ENCODE assay signal across 10 cellular contexts in genomic region chr15:77495806-77496589, GRCh38.
DNase-seq lines count a peak whose midpoint lies in the region; ATAC-seq, FAIRE-seq and TF ChIP-seq lines count a peak whose summit lies in the region.
"Had no signal": no experiment of that assay in that cellular context is flagged by ENCODE, and none has a peak within 500 bp of the region (broad histone marks: within the 10 kb centered on the region; RNA-seq: fewer than 3 reads in every experiment).

No MANE protein-coding gene starts in this region.

- H3K4me3 ChIP-seq in endothelial cell of umbilical vein (replicated peaks in 1 of 3; ENCODE audit: insufficient read depth in 1 of 3, low read depth in 1 of 3, low read length in 3 of 3) (no peak overlapping the region), muscle layer of colon (ENCODE audit: low read depth in 1 of 2, low read length in 2 of 2) (peak overlapping the region in 1 of 2 donors; percentile 22), transverse colon (no peak overlapping the region)

- no peaks in the 10 kb centered on the region for H3K27me3 ChIP-seq in endothelial cell of umbilical vein (ENCODE audit: control insufficient read depth in 2 of 2, insufficient read depth in 2 of 2, low read length in 2 of 2)
- no peaks in the 10 kb centered on the region for H3K27me3 ChIP-seq in muscle layer of colon (ENCODE audit: control insufficient read depth in 1 of 2, insufficient read depth in 2 of 2, low read length in 2 of 2)
- H3K27me3 ChIP-seq in transverse colon: no peaks in the 10 kb centered on the region

- no peak overlapping the region for H2AFZ ChIP-seq in endothelial cell of umbilical vein (ENCODE audit: low read depth, low read length)

- peak overlapping the region; percentile 49 for H3K4me2 ChIP-seq in endothelial cell of umbilical vein (ENCODE audit: insufficient read depth, low read length)

- intact Hi-C loops in endothelial cell of umbilical vein (cut with micrococcal nuclease) (loop anchor here (1.0 to 5.0 kb wide), 10 partner anchors 9 to 523 kb away; partner anchors contain the start of genes HMG20A and PEAK1), transverse colon (cut with DNase I; ENCODE audit: low total_unique reads) (loop anchor here (2.0 kb wide), 1 partner anchor 77 kb away; no protein-coding TSS in a partner anchor)

- POLR2A ChIA-PET in RWPE1 (lab: Yijun Ruan, JAX; ENCODE audit: low non-redundant PET) (interaction anchor here (0.9 kb wide), 1 partner anchor 47 kb away, joined by 3 read pairs; no protein-coding TSS in a partner anchor), endothelial cell of umbilical vein (lab: Charles Lee) (interaction anchor here (1.0 to 1.2 kb wide), 2 partner anchors 13 to 48 kb away, joined by 3 read pairs; no protein-coding TSS in a partner anchor)

- no peaks in the 10 kb centered on the region for H3K36me3 ChIP-seq in endothelial cell of umbilical vein (ENCODE audit: control insufficient read depth in 2 of 2, extremely low read depth in 1 of 2, insufficient read depth in 2 of 2, low read length in 2 of 2)
- no peaks in the 10 kb centered on the region for H3K36me3 ChIP-seq in muscle layer of colon (ENCODE audit: insufficient read depth, low read length)
- no peaks in the 10 kb centered on the region for H3K36me3 ChIP-seq in transverse colon

- H3K27ac ChIP-seq in RWPE1 (peak overlapping the region; percentile 97), endothelial cell of umbilical vein (ENCODE audit: insufficient read depth, low read depth, low read length) (peak overlapping the region; percentile 94), muscle layer of colon (ENCODE audit: low read depth, low read length) (peak overlapping the region; percentile 24), transverse colon (peak overlapping the region; percentile 20 to 83 (median 72))
- H3K27ac ChIP-seq: HL-60 had no signal

- in situ Hi-C loops in transverse colon (cut with MboI; ENCODE audit: low pct_ligation_motif_present in 1 of 4, low pct_unique_long_range_greater_than_20kb in 1 of 4, low sequenced_read_pairs in 3 of 4): loop anchor here in 3 of 4 donors (5.0 to 25.0 kb wide), 3 partner anchors 371 to 384 kb away; no protein-coding TSS in a partner anchor

- CTCF ChIA-PET in RWPE1 (lab: Yijun Ruan, JAX): interaction anchor here (0.7 to 2.0 kb wide), 9 partner anchors 8 to 377 kb away, joined by 3 to 14 read pairs (median 4); no protein-coding TSS in a partner anchor
- CTCF ChIA-PET in endothelial cell of umbilical vein (lab: Charles Lee): interaction anchor here (1.0 to 6.7 kb wide), 26 partner anchors 11 to 522 kb away, joined by 3 to 96 read pairs (median 6); partner anchors contain the start of genes HMG20A and PEAK1

- no peak for DNase-seq in RWPE1 (ENCODE audit: low spot score)
- DNase-seq in endothelial cell of umbilical vein (ENCODE audit: low read depth, low spot score): peak; percentile 82
- no peak for DNase-seq in transverse colon
- no peak for DNase-seq in T-helper 2 cell
- no peak for DNase-seq in NCI-H526 (lab: John Stamatoyannopoulos, UW)
- DNase-seq: NCI-H187 treated with DMSO at 0.1 percent for 48 hours had no signal

- TSS peak; percentile 93 for BruUV-seq in endothelial cell of umbilical vein (replicated peaks; lab: Mats Ljungman, UMichigan)

- peak overlapping the region; percentile 85 for H3K9ac ChIP-seq in endothelial cell of umbilical vein (replicated peaks; ENCODE audit: extremely low read depth, insufficient read depth, low read length)
- no peak overlapping the region for H3K9ac ChIP-seq in muscle layer of colon (ENCODE audit: low read length)

- ATAC-seq in GM19452 (IDR thresholded peaks at IDR 0.05; ENCODE audit: unreplicated experiment): no peak

- dilution Hi-C loops in endothelial cell of umbilical vein (cut with MboI; ENCODE audit: extremely low pct_ligation_motif_present, low sequenced_read_pairs): no loop called here

- TF ChIP-seq POLR2A in endothelial cell of umbilical vein (IDR thresholded peaks at IDR 0.05; ENCODE audit: low read depth, low read length) (peak; percentile 15), transverse colon (IDR thresholded peaks at IDR 0.05) (no peak)

- H3K9me3 ChIP-seq in endothelial cell of umbilical vein (replicated peaks; ENCODE audit: control insufficient read depth, insufficient read depth, low read length): no peaks in the 10 kb centered on the region
- H3K9me3 ChIP-seq in muscle layer of colon (ENCODE audit: low read length): no peaks in the 10 kb centered on the region
- no peaks in the 10 kb centered on the region for H3K9me3 ChIP-seq in transverse colon

- 80 to 81% methylated on average over 1 to 11 of the region's 11 CpGs for WGBS in transverse colon (ENCODE audit: low coverage in 1 of 2), 2 donors

- no peaks in the 10 kb centered on the region for H3K79me2 ChIP-seq in endothelial cell of umbilical vein (ENCODE audit: control insufficient read depth, insufficient read depth, low read length)

- no peak for TF ChIP-seq EP300 in transverse colon (IDR thresholded peaks at IDR 0.05; ENCODE audit: low read depth)

- no peaks in the 10 kb centered on the region for H3K9me1 ChIP-seq in endothelial cell of umbilical vein (replicated peaks; ENCODE audit: control insufficient read depth, extremely low read depth, insufficient read depth, low read length)

- H3K4me1 ChIP-seq in endothelial cell of umbilical vein (ENCODE audit: control insufficient read depth, extremely low read depth, insufficient read depth, low read length): peaks cover 53% of the 10 kb centered on the region
- peaks cover 46% of the 10 kb centered on the region for H3K4me1 ChIP-seq in muscle layer of colon (ENCODE audit: insufficient read depth, low read length)
- peaks cover 13 to 29% (median 19%) of the 10 kb centered on the region in 4 donors for H3K4me1 ChIP-seq in transverse colon

- FAIRE-seq in endothelial cell of umbilical vein (lab: Jason Lieb, UNC): peak; percentile 97
- FAIRE-seq: frontal cortex had no signal

- no peaks in the 10 kb centered on the region for H4K20me1 ChIP-seq in endothelial cell of umbilical vein (replicated peaks; ENCODE audit: control insufficient read depth, extremely low read depth, insufficient read depth, low read length)

- TF ChIP-seq CTCF in RWPE1 (conservative IDR thresholded peaks at IDR 0.05; ENCODE audit: low read depth) (no peak), endothelial cell of umbilical vein (IDR thresholded peaks at IDR 0.05; ENCODE audit: extremely low read depth in 1 of 2, insufficient read depth in 1 of 2, low read depth in 1 of 2, low read length in 2 of 2) (no peak), transverse colon (IDR thresholded peaks at IDR 0.05) (no peak)

TF ChIP-seq in endothelial cell of umbilical vein, 7 proteins besides CTCF, POLR2A, EP300 and RAD21:
- TF ChIP-seq MAX (IDR thresholded peaks at IDR 0.05; ENCODE audit: insufficient read depth, insufficient read length) (no peak), MYC (IDR thresholded peaks at IDR 0.05; ENCODE audit: low read depth, low read length) (peak; percentile 94), JUN (IDR thresholded peaks at IDR 0.05; ENCODE audit: borderline replicate concordance, insufficient read depth, insufficient read length, low read depth) (peak; percentile 41), GATA2 (IDR thresholded peaks at IDR 0.05; ENCODE audit: insufficient read depth, insufficient read length, low read depth, low read length) (peak; percentile 70), FOS (IDR thresholded peaks at IDR 0.05; ENCODE audit: borderline replicate concordance, insufficient read depth, low read length) (peak; percentile 78), POLR2AphosphoS5 (IDR thresholded peaks at IDR 0.05; ENCODE audit: insufficient read depth, low read depth, low read length) (peak; percentile 84)

Comparison
In these comparisons a context has a peak if more than half of its experiments do, and no peak if none do; other contexts are left out.
1. H3K27ac ChIP-seq: peak in every context shown above with its lines; median percentile 97 in RWPE1; 94 in endothelial cell of umbilical vein; 72 in transverse colon; 24 in muscle layer of colon.